Comparison of ENCODE assay signal across 8 cellular contexts in the genomic region with DNA sequence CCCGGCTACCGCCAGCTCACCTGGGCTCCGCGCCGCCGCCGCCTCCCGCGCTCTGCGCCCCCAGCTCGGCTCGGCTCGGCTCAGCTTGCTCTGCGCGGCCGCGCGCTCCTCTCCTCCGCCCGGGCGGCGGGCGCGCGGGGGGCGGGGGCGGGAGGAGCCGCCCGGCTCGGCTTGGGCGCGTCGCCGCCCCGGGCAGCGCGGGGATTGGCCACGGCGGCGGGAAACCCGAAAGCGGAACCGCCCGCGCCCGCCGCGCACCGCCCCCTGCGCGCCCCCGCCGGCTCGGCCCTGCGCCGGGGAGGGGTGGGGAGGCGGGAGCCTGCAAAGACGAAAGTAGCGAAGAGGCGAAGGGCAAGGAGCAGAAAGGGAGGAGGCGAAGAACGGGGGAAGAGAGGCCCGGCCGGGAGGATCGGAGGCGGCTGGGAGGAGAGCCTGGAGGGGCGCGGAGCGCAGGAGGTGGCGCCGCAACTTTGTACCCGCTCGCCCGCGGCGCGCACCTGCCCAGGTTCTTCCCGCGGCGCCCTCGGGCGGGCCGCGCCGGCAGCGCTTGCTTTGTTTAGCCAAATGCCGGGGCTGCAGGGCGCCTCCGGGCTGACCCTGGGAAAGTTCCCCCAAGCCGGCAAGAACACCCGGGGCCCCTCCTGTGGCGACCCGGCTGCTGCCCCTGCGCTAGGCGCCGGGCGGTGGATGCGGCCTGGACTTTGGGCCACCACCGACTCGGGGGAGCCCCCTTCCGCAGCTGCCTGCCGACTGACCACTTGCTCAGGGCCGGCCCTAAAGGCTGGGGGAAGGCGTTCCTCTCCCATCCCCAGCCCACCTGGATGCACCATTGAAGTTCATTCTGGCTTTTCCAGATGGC. TPM values are rescaled to one million over a fixed set of nuclear protein-coding genes. Genes with fewer than 3 reads are reported as not detected.
DNase-seq lines count a peak whose midpoint lies in the region; ATAC-seq and FAIRE-seq lines count a peak whose summit lies in the region.

A gene (minus strand): TSS at position 92 of the 859 bp plus-strand sequence. CDS start 22,183 bp downstream, outside the sequence.

- DNase-seq in DMS53 (lab: John Stamatoyannopoulos, UW) (peak; percentile 95), RCC 7860 (ENCODE audit: low spot score) (peak; percentile 49), activated T-helper 1 cell treated with Interleukin-2 at 50 U/mL for 16 hours (ENCODE audit: low read depth) (peak; percentile 86), fibroblast of gingiva (ENCODE audit: low read depth) (peak; percentile 77), naive B cell (peak; percentile 92)
- peak; percentile 68 for DNase-seq in Jurkat, Clone E6-1 (ENCODE audit: low read depth, low spot score)
- DNase-seq in stimulated activated effector memory CD8-positive, alpha-beta T cell treated with anti-CD3 and anti-CD28 coated beads, Interleukin-12 subunit alpha, Interleukin-12 subunit beta, amount 100 ng/mL, for 72 hours (ENCODE audit: low spot score in 2 of 2): peak; percentile 80 to 93

- peak within 1 kb of the TSS; percentile 84 to 94 (median 90) for H3K4me3 Mint-ChIP-seq in naive B cell
- peak within 1 kb of the TSS; percentile 86 for H3K4me3 Mint-ChIP-seq in stimulated activated effector memory CD8-positive, alpha-beta T cell treated with anti-CD3 and anti-CD28 coated beads, Interleukin-12 subunit alpha, Interleukin-12 subunit beta, amount 100 ng/mL, for 72 hours

- peak within 1 kb of the TSS; percentile 94 for H3K4me3 ChIP-seq in Jurkat, Clone E6-1 (ENCODE audit: low read length)

- no peaks in the 10 kb centered on the region for H3K9me3 Mint-ChIP-seq in naive B cell
- no peaks in the 10 kb centered on the region for H3K9me3 Mint-ChIP-seq in stimulated activated effector memory CD8-positive, alpha-beta T cell treated with anti-CD3 and anti-CD28 coated beads, Interleukin-12 subunit alpha, Interleukin-12 subunit beta, amount 100 ng/mL, for 72 hours

- no peaks in the 10 kb centered on the region for H3K36me3 Mint-ChIP-seq in naive B cell
- peaks cover 26% of the 10 kb centered on the region for H3K36me3 Mint-ChIP-seq in stimulated activated effector memory CD8-positive, alpha-beta T cell treated with anti-CD3 and anti-CD28 coated beads, Interleukin-12 subunit alpha, Interleukin-12 subunit beta, amount 100 ng/mL, for 72 hours

- FAIRE-seq in RCC 7860 (lab: Jason Lieb, UNC): no peak

- no peaks in the 10 kb centered on the region for H3K27me3 Mint-ChIP-seq in naive B cell

- peak within 1 kb of the TSS; percentile 18 to 88 (median 82) for H3K27ac Mint-ChIP-seq in naive B cell
- H3K27ac Mint-ChIP-seq in stimulated activated effector memory CD8-positive, alpha-beta T cell treated with anti-CD3 and anti-CD28 coated beads, Interleukin-12 subunit alpha, Interleukin-12 subunit beta, amount 100 ng/mL, for 72 hours: peak within 1 kb of the TSS; percentile 80

- peak; percentile 74 for ATAC-seq in GM21529 (IDR thresholded peaks at IDR 0.05; ENCODE audit: unreplicated experiment)
- ATAC-seq in naive B cell (ENCODE audit: low read depth in 2 of 2): peak; percentile 88
- peak; percentile 91 for ATAC-seq in stimulated activated effector memory CD8-positive, alpha-beta T cell treated with anti-CD3 and anti-CD28 coated beads, Interleukin-12 subunit alpha, Interleukin-12 subunit beta, amount 100 ng/mL, for 72 hours

- peaks cover 12 to 22% (median 17%) of the 10 kb centered on the region in 3 donors for H3K4me1 Mint-ChIP-seq in naive B cell
- H3K4me1 Mint-ChIP-seq in stimulated activated effector memory CD8-positive, alpha-beta T cell treated with anti-CD3 and anti-CD28 coated beads, Interleukin-12 subunit alpha, Interleukin-12 subunit beta, amount 100 ng/mL, for 72 hours: peaks cover 20% of the 10 kb centered on the region

RNA-seq across cellular contexts. Expression of the gene that starts here (rescaled TPM):
- 34.9 TPM for polyA plus RNA-seq in Jurkat, Clone E6-1 (2012; ENCODE audit: insufficient read depth, insufficient read length)
- 10 to 100 TPM in 1 of 6 donors, 1 to 10 TPM in 5; 5.3 to 12.0 (median 8.3) TPM for polyA plus RNA-seq in naive B cell (ENCODE audit: low read depth in 6 of 6)

Comparison
In these comparisons a context has a peak if more than half of its experiments do, and no peak if none do; other contexts are left out.
1. Peak in every context shown above with its lines: DNase-seq, ATAC-seq and H3K4me3 ChIP-seq.